ENCODE assay signal across 19 cellular contexts in the genomic region with DNA sequence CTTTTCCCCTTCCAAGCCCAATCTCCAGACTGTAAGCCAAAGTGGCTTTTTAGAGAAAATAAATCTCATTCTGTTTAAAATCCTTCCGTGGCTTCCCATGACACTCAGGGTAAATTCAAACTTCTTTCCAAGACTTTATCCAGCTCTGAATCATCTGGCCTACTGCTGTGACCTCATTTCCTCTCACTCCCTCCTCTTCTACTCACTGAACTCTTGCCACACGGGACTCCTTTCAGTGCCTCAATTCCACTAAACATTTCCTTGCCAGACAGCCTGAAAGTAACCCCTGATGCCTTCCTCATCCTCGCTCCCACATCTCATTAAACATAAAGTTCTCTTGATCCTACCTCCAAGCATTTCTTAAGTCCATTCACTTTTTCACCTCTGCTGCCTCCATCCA. TPM values are rescaled to one million over a fixed set of nuclear protein-coding genes. Genes with fewer than 3 reads are reported as not detected.
DNase-seq lines count a peak whose midpoint lies in the region; ATAC-seq and TF ChIP-seq lines count a peak whose summit lies in the region.
"Had no signal": no experiment of that assay in that cellular context is flagged by ENCODE, and none has a peak within 500 bp of the region (broad histone marks: within the 10 kb centered on the region; RNA-seq: fewer than 3 reads in every experiment).

No MANE protein-coding gene starts in this region.

- WGBS in mesenchymal stem cell, result 51% methylated on average over 3 of the region's 3 CpGs

- no peak overlapping the region for H3K14ac ChIP-seq in mesenchymal stem cell (ENCODE audit: low read length in 2 of 2)

- H3K9me3 ChIP-seq in mesenchymal stem cell (ENCODE audit: control insufficient read depth, low read length), result no peaks in the 10 kb centered on the region
- H3K9me3 ChIP-seq: right lobe of liver, stomach had no signal

- no peak overlapping the region for H3K4me2 ChIP-seq in mesenchymal stem cell (ENCODE audit: low read length, poor library complexity, severe bottlenecking)

- H3K4me1 ChIP-seq in mesenchymal stem cell (ENCODE audit: control insufficient read depth, insufficient read depth, low read depth, low read length), result no peaks in the 10 kb centered on the region
- H3K4me1 ChIP-seq: right lobe of liver, stomach had no signal

- H2AK5ac ChIP-seq in mesenchymal stem cell (ENCODE audit: low read length, severe bottlenecking), result no peak overlapping the region

- H2BK120ac ChIP-seq in mesenchymal stem cell (ENCODE audit: low read depth, low read length), result no peak overlapping the region

- H3K27ac ChIP-seq in mesenchymal stem cell (ENCODE audit: low read length, poor library complexity, severe bottlenecking), result no peak overlapping the region
- H3K27ac ChIP-seq: right lobe of liver, stomach, VCaP had no signal

- no peak overlapping the region for H2BK5ac ChIP-seq in mesenchymal stem cell (ENCODE audit: low read depth, low read length, poor library complexity, severe bottlenecking)

- no peak for ATAC-seq in HG02884 (IDR thresholded peaks at IDR 0.05; ENCODE audit: unreplicated experiment)
- ATAC-seq in HG02870 (IDR thresholded peaks at IDR 0.05; ENCODE audit: unreplicated experiment), result no peak
- ATAC-seq: left ventricle myocardium superior, right lobe of liver, Right ventricle myocardium inferior had no signal

- H3K18ac ChIP-seq in mesenchymal stem cell (ENCODE audit: low read depth in 1 of 2, low read length in 2 of 2), result no peak overlapping the region

- no peaks in the 10 kb centered on the region for H3K36me3 ChIP-seq in mesenchymal stem cell (ENCODE audit: control insufficient read depth in 1 of 2, insufficient read depth in 2 of 2, low read depth in 1 of 2, low read length in 2 of 2)
- H3K36me3 ChIP-seq: right lobe of liver, stomach had no signal

- H2BK12ac ChIP-seq in mesenchymal stem cell (ENCODE audit: low read length in 2 of 2), result no peak overlapping the region

- H4K8ac ChIP-seq in mesenchymal stem cell (ENCODE audit: low read length), result no peak overlapping the region

- H3K4me3 ChIP-seq in cardiac fibroblast (replicated peaks in 1 of 2; ENCODE audit: low read depth in 2 of 2, low read length in 2 of 2) (no peak overlapping the region), mesenchymal stem cell (ENCODE audit: insufficient read depth in 1 of 2, low read depth in 1 of 2, low read length in 2 of 2) (no peak overlapping the region)
- H3K4me3 ChIP-seq: right lobe of liver, stomach had no signal

- peak overlapping the region; percentile 63 for H3K9ac ChIP-seq in mesenchymal stem cell (ENCODE audit: low read length)

- peak; percentile 52 for DNase-seq in AG20443 (ENCODE audit: low spot score)
- peak; percentile 47 for DNase-seq in M059J (ENCODE audit: low read depth)
- peak; percentile 12 to 48 for DNase-seq in cardiac fibroblast (ENCODE audit: low read depth in 2 of 2)
- peak; percentile 13 for DNase-seq in mesenchymal stem cell
- no peak for DNase-seq in activated CD4-positive, alpha-beta T cell treated with anti-CD3 and anti-CD28 coated beads, Interleukin-2, amount 50 U/mL, for 1 hour
- DNase-seq in NCI-H774 (lab: John Stamatoyannopoulos, UW), result no peak
- DNase-seq: central memory CD4-positive, alpha-beta T cell; left ventricle myocardium superior; NCI-H1436 treated with DMSO at 0.1 percent for 48 hours; NCI-H345; right lobe of liver; stimulated activated CD4-positive, alpha-beta T cell treated with anti-CD3 and anti-CD28 coated beads, Interleukin-1b, Interleukin-23, amount 100 ng/mL, for 48 hours; stomach had no signal

- TF ChIP-seq CTCF in cardiac fibroblast (IDR thresholded peaks at IDR 0.05; ENCODE audit: low read depth, low read length), result no peak

- no peak overlapping the region for H3K23ac ChIP-seq in mesenchymal stem cell (ENCODE audit: low read length in 2 of 2)

- H3K79me1 ChIP-seq in mesenchymal stem cell (replicated peaks; ENCODE audit: low read length, poor library complexity, severe bottlenecking), result no peaks in the 10 kb centered on the region

- H3K27me3 ChIP-seq in mesenchymal stem cell (ENCODE audit: control insufficient read depth in 1 of 2, insufficient read depth in 1 of 2, low read length in 2 of 2), result peaks cover 0 to 24% of the 10 kb centered on the region in 2 experiments

- no peak overlapping the region for H4K91ac ChIP-seq in mesenchymal stem cell (ENCODE audit: low read length)

- H3K4ac ChIP-seq in mesenchymal stem cell (ENCODE audit: low read depth in 1 of 2, low read length in 2 of 2), result no peak overlapping the region

- H2BK15ac ChIP-seq in mesenchymal stem cell (ENCODE audit: low read depth, poor library complexity, severe bottlenecking), result no peak overlapping the region

- no peak overlapping the region for H2AFZ ChIP-seq in mesenchymal stem cell (ENCODE audit: low read depth, low read length)

RNA-seq across cellular contexts. Expression of a gene that starts 27.8 kb away (rescaled TPM):
- 0.12 and 0.20 TPM in 2 replicates for total RNA-seq in M059J (2014; rRNA removed; shearing (Covaris generic))
- 0.01 TPM for polyA plus RNA-seq in mesenchymal stem cell (2013, experiment 1 of 2)
- polyA plus RNA-seq in mesenchymal stem cell (2013, experiment 2 of 2), result not detected
- total RNA-seq: G401; T-helper 1 cell treated with Interleukin-12 subunit alpha and Interleukin-12 subunit beta and Interleukin-4 antibody, amounts not matched to agents 30 ng/mL and 1 ng/mL, for 36 hours had no signal

Comparison
In these comparisons a context has a peak if more than half of its experiments do, and no peak if none do; other contexts are left out.
1. DNase-seq: peak in AG20443 (single experiment), M059J (single experiment), cardiac fibroblast (2 of 2) and mesenchymal stem cell (single experiment); none in activated CD4-positive, alpha-beta T cell treated with anti-CD3 and anti-CD28 coated beads, Interleukin-2, amount 50 U/mL, for 1 hour (single experiment) and NCI-H774 (single experiment).